ENCODE assay signal across 1 cellular context in the genomic region with DNA sequence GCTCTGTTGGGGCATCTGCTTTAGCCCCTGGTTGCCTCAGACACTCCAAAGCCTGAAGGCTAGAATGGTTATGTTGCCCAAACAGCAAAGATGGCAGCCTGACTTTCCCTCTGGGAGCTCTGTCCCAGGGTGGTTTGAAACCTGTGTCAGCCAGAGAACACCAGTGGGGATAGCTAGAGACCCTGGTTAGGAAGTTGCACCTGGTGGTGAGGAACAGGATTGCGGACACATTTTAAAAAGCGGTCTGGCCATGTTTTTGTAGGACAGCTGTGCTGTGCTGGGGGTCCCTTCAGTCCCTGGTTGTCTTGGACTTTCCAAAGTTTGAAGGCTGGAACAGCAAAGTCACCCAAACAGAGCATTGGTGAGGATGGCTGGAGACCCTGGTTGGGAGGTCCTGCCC.
TF ChIP-seq lines count a peak whose summit lies in the region.

No MANE protein-coding gene starts in this region.

TF ChIP-seq in H1, 55 proteins besides CTCF, POLR2A, EP300 and RAD21 (continued from another document):
- no peak for TF ChIP-seq TCF12 (IDR thresholded peaks at IDR 0.05; ENCODE audit: low read depth, low read length)
- TF ChIP-seq SP4 (IDR thresholded peaks at IDR 0.05; ENCODE audit: low read length), result no peak
- TF ChIP-seq POLR2AphosphoS5 (IDR thresholded peaks at IDR 0.05; ENCODE audit: low read depth, low read length), result no peak
- no peak for TF ChIP-seq HDAC6 (IDR thresholded peaks at IDR 0.05; ENCODE audit: low read depth, low read length)
- no peak for TF ChIP-seq PHF8 (conservative IDR thresholded peaks at IDR 0.05; ENCODE audit: low read depth, low read length)
- TF ChIP-seq SIX5 (IDR thresholded peaks at IDR 0.05; ENCODE audit: low read depth, low read length), result no peak
- no peak for TF ChIP-seq RNF2 (IDR thresholded peaks at IDR 0.05; ENCODE audit: borderline replicate concordance, low read depth, low read length, missing control alignments, poor library complexity, severe bottlenecking)
- TF ChIP-seq EZH2 (IDR thresholded peaks at IDR 0.05; ENCODE audit: low read depth, low read length, severe bottlenecking), result no peak
- no peak for TF ChIP-seq BRCA1 (IDR thresholded peaks at IDR 0.05; ENCODE audit: low read depth, low read length)
- TF ChIP-seq EGR1 (IDR thresholded peaks at IDR 0.05; ENCODE audit: borderline replicate concordance, low read depth, low read length), result no peak
- TF ChIP-seq KDM1A (IDR thresholded peaks at IDR 0.05; ENCODE audit: borderline replicate concordance, low read length), result no peak
- no peak for TF ChIP-seq BCL11A (IDR thresholded peaks at IDR 0.05; ENCODE audit: low read depth in 2 of 2, low read length in 2 of 2)
- no peak for TF ChIP-seq TAF1 (IDR thresholded peaks at IDR 0.05; ENCODE audit: low read depth, low read length)
- no peak for TF ChIP-seq MAFK (IDR thresholded peaks at IDR 0.05; ENCODE audit: low read depth, low read length)
- no peak for TF ChIP-seq USF2 (IDR thresholded peaks at IDR 0.05; ENCODE audit: low read length)
- no peak for TF ChIP-seq ASH2L (IDR thresholded peaks at IDR 0.05; ENCODE audit: low read length)
- TF ChIP-seq NRF1 (IDR thresholded peaks at IDR 0.05; ENCODE audit: low read depth, low read length), result no peak
- no peak for TF ChIP-seq CTBP2 (IDR thresholded peaks at IDR 0.05; ENCODE audit: borderline replicate concordance, insufficient read depth, insufficient read length, low read length)
